ENCODE assay signal across 8 cellular contexts in genomic region chr20:54649511-54649962, GRCh38.
DNase-seq lines count a peak whose midpoint lies in the region; ATAC-seq and TF ChIP-seq lines count a peak whose summit lies in the region.

No MANE protein-coding gene starts in this region.

- H2AFZ ChIP-seq in OCI-LY3 (ENCODE audit: low read depth, low read length) = no peak overlapping the region
- H2AFZ ChIP-seq in fibroblast of lung (ENCODE audit: low read length) = no peak overlapping the region

- no peaks in the 10 kb centered on the region for H4K20me1 ChIP-seq in OCI-LY3 (ENCODE audit: insufficient read depth, low read length)
- H4K20me1 ChIP-seq in fibroblast of lung (ENCODE audit: control insufficient read depth, extremely low read depth, insufficient read depth, low read length) = no peaks in the 10 kb centered on the region

- H3K9me3 Mint-ChIP-seq in nephron progenitor cell = no peaks in the 10 kb centered on the region

- H3K27me3 ChIP-seq in OCI-LY3 (ENCODE audit: low read depth, low read length) = peaks cover 20% of the 10 kb centered on the region
- H3K27me3 ChIP-seq in fibroblast of lung (ENCODE audit: control insufficient read depth, insufficient read depth, low read length) = no peaks in the 10 kb centered on the region

- peaks cover 29% of the 10 kb centered on the region for H3K4me1 ChIP-seq in OCI-LY3 (ENCODE audit: low read length)
- H3K4me1 ChIP-seq in fibroblast of lung (ENCODE audit: control insufficient read depth, extremely low read depth, insufficient read depth, low read length) = peaks cover 5% of the 10 kb centered on the region

- H3K4me3 ChIP-seq in AG04449 (ENCODE audit: low read depth, low read length) = no peak overlapping the region
- no peak overlapping the region for H3K4me3 ChIP-seq in OCI-LY3 (ENCODE audit: low read length)
- H3K4me3 ChIP-seq in fibroblast of lung (replicated peaks in 1 of 4; ENCODE audit: control extremely low read depth in 1 of 4, insufficient read depth in 1 of 4, low read depth in 3 of 4, low read length in 4 of 4) = no peak overlapping the region

- H3K9ac ChIP-seq in OCI-LY3 (ENCODE audit: low read length) = no peak overlapping the region
- H3K9ac ChIP-seq in fibroblast of lung (ENCODE audit: insufficient read depth, low read length) = no peak overlapping the region

- TF ChIP-seq CTCF in AG04449 (IDR thresholded peaks at IDR 0.05; ENCODE audit: insufficient read depth, low read length, missing control alignments) = peak; percentile 79
- peak; percentile 98 for TF ChIP-seq CTCF in OCI-LY3 (IDR thresholded peaks at IDR 0.05; ENCODE audit: low read depth, low read length)
- peak; percentile 87 to 92 for TF ChIP-seq CTCF in fibroblast of lung (conservative IDR thresholded peaks at IDR 0.05 in 1 of 2, IDR thresholded peaks at IDR 0.05 in 1 of 2; ENCODE audit: low read depth in 1 of 2, low read length in 2 of 2)
- TF ChIP-seq CTCF in nephron progenitor cell (IDR thresholded peaks at IDR 0.05) = peak; percentile 82

- H3K27ac Mint-ChIP-seq in nephron progenitor cell = no peak overlapping the region

- H3K4me1 Mint-ChIP-seq in nephron progenitor cell = peaks cover 15% of the 10 kb centered on the region

- TF ChIP-seq EP300 in Ishikawa (IDR thresholded peaks at IDR 0.05; ENCODE audit: borderline replicate concordance) = no peak

- no peaks in the 10 kb centered on the region for H3K36me3 Mint-ChIP-seq in nephron progenitor cell (ENCODE audit: low read depth)

- H3K27me3 Mint-ChIP-seq in nephron progenitor cell (ENCODE audit: low read depth, poor library complexity) = peaks cover 10% of the 10 kb centered on the region

- H3K79me2 ChIP-seq in OCI-LY3 (ENCODE audit: low read length) = no peaks in the 10 kb centered on the region
- H3K79me2 ChIP-seq in fibroblast of lung (ENCODE audit: control insufficient read depth, insufficient read depth, low read length) = no peaks in the 10 kb centered on the region

- H3K27ac ChIP-seq in OCI-LY3 (ENCODE audit: low read length) (no peak overlapping the region), fibroblast of lung (ENCODE audit: insufficient read depth, low read length) (peak overlapping the region; percentile 9)

- TF ChIP-seq RAD21 in Ishikawa (IDR thresholded peaks at IDR 0.05; ENCODE audit: low read depth) = peak; percentile 50

- POLR2A ChIA-PET in AG04449 (lab: Yijun Ruan, JAX) = no interaction called here

- H3K4me3 Mint-ChIP-seq in nephron progenitor cell = no peak overlapping the region

- DNase-seq in AG04449 (ENCODE audit: low read depth, low spot score) (no peak), activated T-cell treated with anti-CD3 and anti-CD28 coated beads for 48 hours (ENCODE audit: low read depth) (peak; percentile 46), fibroblast of lung (ENCODE audit: low read depth in 2 of 2) (peak; percentile 66 to 81), nephron progenitor cell (peak; percentile 89), stromal cell of bone marrow (ENCODE audit: low read depth) (peak; percentile 47)

- ATAC-seq in GM18858 (IDR thresholded peaks at IDR 0.05; ENCODE audit: unreplicated experiment) = peak; percentile 61

- H3K9me3 ChIP-seq in OCI-LY3 (ENCODE audit: insufficient read depth, low read length) (no peaks in the 10 kb centered on the region), fibroblast of lung (ENCODE audit: control insufficient read depth, insufficient read depth, low read depth, low read length) (no peaks in the 10 kb centered on the region)

- no peaks in the 10 kb centered on the region for H3K36me3 ChIP-seq in OCI-LY3 (replicated peaks; ENCODE audit: low read depth, low read length)
- H3K36me3 ChIP-seq in fibroblast of lung (ENCODE audit: control insufficient read depth, insufficient read depth, low read length) = no peaks in the 10 kb centered on the region

- H3K4me2 ChIP-seq in OCI-LY3 (ENCODE audit: low read length) = peak overlapping the region; percentile 13
- no peak overlapping the region for H3K4me2 ChIP-seq in fibroblast of lung (ENCODE audit: extremely low read depth, insufficient read depth, low read length)

- CTCF ChIA-PET in AG04449 (lab: Yijun Ruan, JAX) = interaction anchor here (0.7 to 6.2 kb wide), 20 partner anchors 9 to 1695 kb away, joined by 3 to 189 read pairs (median 4); partner anchors contain the start of gene PFDN4

TF ChIP-seq in Ishikawa, 13 proteins besides CTCF, POLR2A, EP300 and RAD21:
- no peak for TF ChIP-seq MAX (IDR thresholded peaks at IDR 0.05)
- TF ChIP-seq REST (IDR thresholded peaks at IDR 0.05; ENCODE audit: low read depth) = no peak
- TF ChIP-seq TEAD4 (IDR thresholded peaks at IDR 0.05) = no peak
- no peak for TF ChIP-seq CEBPB (IDR thresholded peaks at IDR 0.05)
- no peak for TF ChIP-seq ZBTB7A (IDR thresholded peaks at IDR 0.05; ENCODE audit: low read depth)
- TF ChIP-seq FOXM1 (IDR thresholded peaks at IDR 0.05; ENCODE audit: borderline replicate concordance, low read depth) = no peak
- TF ChIP-seq CREB1 (IDR thresholded peaks at IDR 0.05; ENCODE audit: low read depth) = no peak
- TF ChIP-seq TCF12 (IDR thresholded peaks at IDR 0.05; ENCODE audit: low read depth) = no peak
- TF ChIP-seq YY1 (IDR thresholded peaks at IDR 0.05; ENCODE audit: low read depth) = no peak
- TF ChIP-seq TAF1 (IDR thresholded peaks at IDR 0.05; ENCODE audit: low read depth) = no peak
TF ChIP-seq in Ishikawa: peak in this region for 0.
